ENCODE assay signal across 8 cellular contexts in the genomic region with DNA sequence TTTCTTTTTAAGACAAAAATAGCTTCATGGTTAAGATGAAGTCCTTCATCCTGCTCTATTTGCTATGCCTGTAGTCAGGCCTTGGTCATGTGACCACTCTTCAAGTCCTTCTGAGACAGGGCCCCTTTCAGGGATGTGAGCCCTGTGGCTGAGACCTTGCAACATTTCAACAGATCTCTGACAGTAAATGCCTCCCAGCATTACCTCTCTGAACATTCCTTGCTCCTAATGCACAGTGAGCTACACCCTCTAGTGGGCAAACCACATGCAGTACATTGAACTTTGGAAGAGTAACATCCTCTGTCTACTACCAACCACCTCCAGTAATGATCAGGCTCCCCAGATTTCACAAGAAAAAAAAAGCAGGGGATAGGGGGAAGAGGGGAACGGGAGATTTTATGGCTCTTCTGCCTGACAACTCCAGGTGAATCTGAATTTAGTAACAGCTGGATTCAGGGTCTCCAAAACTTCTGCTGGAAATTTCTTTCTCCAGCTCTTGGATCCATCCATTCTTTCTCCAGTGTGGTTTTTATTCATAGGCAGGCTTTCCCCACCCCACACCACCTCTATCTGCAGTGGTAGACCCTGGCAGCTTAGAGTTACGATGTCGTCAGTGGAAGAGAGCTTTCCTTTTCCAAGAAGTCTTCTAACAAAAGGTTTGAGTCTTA. TPM values are rescaled to one million over a fixed set of nuclear protein-coding genes. Genes with fewer than 3 reads are reported as not detected.
A peak's percentile ranks its signal among the peaks of the same experiment; 100 is the strongest.
DNase-seq lines count a peak whose midpoint lies in the region; ATAC-seq and TF ChIP-seq lines count a peak whose summit lies in the region.

No MANE protein-coding gene starts in this region.

- POLR2A ChIA-PET in AG04450 (lab: Yijun Ruan, JAX), result no interaction called here
- POLR2A ChIA-PET in HEK293T (lab: Yijun Ruan, JAX), result no interaction called here
- POLR2A ChIA-PET in naive thymus-derived CD8-positive, alpha-beta T cell (lab: Charles Lee), result no interaction called here

- peaks cover 0 to 10% (median 2%) of the 10 kb centered on the region in 9 donors for H3K9me3 Mint-ChIP-seq in naive thymus-derived CD8-positive, alpha-beta T cell

- H3K4me3 Mint-ChIP-seq in naive thymus-derived CD8-positive, alpha-beta T cell, result no peak overlapping the region

- H3K36me3 Mint-ChIP-seq in naive thymus-derived CD8-positive, alpha-beta T cell, result peaks cover 18 to 19% (median 18%) of the 10 kb centered on the region in 3 donors

- no peak overlapping the region for H3K27ac ChIP-seq in AG04450 (ENCODE audit: low read depth, low read length)

- H3K36me3 ChIP-seq in MG63, result no peaks in the 10 kb centered on the region

- H3K27me3 ChIP-seq in AG04450 (ENCODE audit: control insufficient read depth, insufficient read depth, low read length), result no peaks in the 10 kb centered on the region
- no peaks in the 10 kb centered on the region for H3K27me3 ChIP-seq in MG63

- H3K4me3 ChIP-seq in AG04450 (ENCODE audit: low read depth, low read length), result no peak overlapping the region
- no peak overlapping the region for H3K4me3 ChIP-seq in GM12864 (ENCODE audit: low read depth, low read length)
- no peak overlapping the region for H3K4me3 ChIP-seq in MG63
- H3K4me3 ChIP-seq in epithelial cell of proximal tubule (ENCODE audit: low read depth, low read length), result no peak overlapping the region

- ATAC-seq in SK-N-SH treated with all-trans-retinoic acid at 6 μM for 48 hours (peak; percentile 99), HG02970 (IDR thresholded peaks at IDR 0.05; ENCODE audit: low FRiP score, unreplicated experiment) (no peak)
- ATAC-seq in naive thymus-derived CD8-positive, alpha-beta T cell, result peak; percentile 44 to 61

- H3K9me3 ChIP-seq in AG04450 (ENCODE audit: control insufficient read depth, insufficient read depth, low read length) (no peaks in the 10 kb centered on the region), MG63 (no peaks in the 10 kb centered on the region)

- H3K27me3 Mint-ChIP-seq in naive thymus-derived CD8-positive, alpha-beta T cell, result no peaks in the 10 kb centered on the region

- TF ChIP-seq CTCF in AG04450 (IDR thresholded peaks at IDR 0.05; ENCODE audit: low read depth, low read length) (peak; percentile 89), GM12864 (IDR thresholded peaks at IDR 0.05; ENCODE audit: low read depth, low read length, missing control alignments) (peak; percentile 77), epithelial cell of proximal tubule (conservative IDR thresholded peaks at IDR 0.05; ENCODE audit: low read depth, low read length) (peak; percentile 96)

- peaks cover 0 to 8% (median 7%) of the 10 kb centered on the region in 4 donors for H3K4me1 Mint-ChIP-seq in naive thymus-derived CD8-positive, alpha-beta T cell

- DNase-seq in AG04450 (ENCODE audit: low read depth, low spot score) (no peak), GM12864 (ENCODE audit: low read depth) (no peak), HEK293T (ENCODE audit: extremely low spot score) (peak; percentile 56), MG63 (peak; percentile 29), epithelial cell of proximal tubule (ENCODE audit: low read depth) (peak; percentile 35)
- DNase-seq in naive thymus-derived CD8-positive, alpha-beta T cell, result peak in 4 of 10 donors; percentile 7 to 36 (median 22)

- CTCF ChIA-PET in AG04450 (lab: Charles Lee) (interaction anchor here (0.6 to 3.8 kb wide), 42 partner anchors 8 to 701 kb away, joined by 3 to 48 read pairs (median 4); a partner anchor contains a TSS), HEK293T (lab: Yijun Ruan, JAX) (interaction anchor here (0.7 to 2.7 kb wide), 9 partner anchors 12 to 797 kb away, joined by 3 to 22 read pairs (median 3); no protein-coding TSS in a partner anchor)

- H3K27ac Mint-ChIP-seq in naive thymus-derived CD8-positive, alpha-beta T cell, result peak overlapping the region in 1 of 10 donors; percentile 9

TF ChIP-seq in HEK293T, 16 proteins besides CTCF, POLR2A, EP300 and RAD21:
- TF ChIP-seq ARNT (IDR thresholded peaks at IDR 0.05) (no peak), BHLHE40 (IDR thresholded peaks at IDR 0.05; ENCODE audit: borderline replicate concordance) (no peak), ELF4 (IDR thresholded peaks at IDR 0.05) (no peak), TARDBP (IDR thresholded peaks at IDR 0.05) (no peak), NFRKB (IDR thresholded peaks at IDR 0.05) (no peak), SUZ12 (IDR thresholded peaks at IDR 0.05) (no peak), HDGF (IDR thresholded peaks at IDR 0.05; ENCODE audit: borderline replicate concordance) (no peak)
- TF ChIP-seq, protein P1, sequence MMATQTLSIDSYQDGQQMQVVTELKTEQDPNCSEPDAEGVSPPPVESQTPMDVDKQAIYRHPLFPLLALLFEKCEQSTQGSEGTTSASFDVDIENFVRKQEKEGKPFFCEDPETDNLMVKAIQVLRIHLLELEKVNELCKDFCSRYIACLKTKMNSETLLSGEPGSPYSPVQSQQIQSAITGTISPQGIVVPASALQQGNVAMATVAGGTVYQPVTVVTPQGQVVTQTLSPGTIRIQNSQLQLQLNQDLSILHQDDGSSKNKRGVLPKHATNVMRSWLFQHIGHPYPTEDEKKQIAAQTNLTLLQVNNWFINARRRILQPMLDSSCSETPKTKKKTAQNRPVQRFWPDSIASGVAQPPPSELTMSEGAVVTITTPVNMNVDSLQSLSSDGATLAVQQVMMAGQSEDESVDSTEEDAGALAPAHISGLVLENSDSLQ (IDR thresholded peaks at IDR 0.05), result no peak

TF ChIP-seq in SK-N-SH treated with all-trans-retinoic acid at 6 μM for 48 hours, 23 proteins besides CTCF, POLR2A, EP300 and RAD21 (continues in another document):
- no peak for TF ChIP-seq GLIS3 (CRISPR knock-in tag; IDR thresholded peaks at IDR 0.05)
- TF ChIP-seq PPARA (CRISPR knock-in tag; IDR thresholded peaks at IDR 0.05; ENCODE audit: borderline replicate concordance), result no peak
- TF ChIP-seq RARB (CRISPR knock-in tag; IDR thresholded peaks at IDR 0.05), result no peak
- no peak for TF ChIP-seq ZC3H10 (CRISPR knock-in tag; IDR thresholded peaks at IDR 0.05)
- TF ChIP-seq, protein P2, sequence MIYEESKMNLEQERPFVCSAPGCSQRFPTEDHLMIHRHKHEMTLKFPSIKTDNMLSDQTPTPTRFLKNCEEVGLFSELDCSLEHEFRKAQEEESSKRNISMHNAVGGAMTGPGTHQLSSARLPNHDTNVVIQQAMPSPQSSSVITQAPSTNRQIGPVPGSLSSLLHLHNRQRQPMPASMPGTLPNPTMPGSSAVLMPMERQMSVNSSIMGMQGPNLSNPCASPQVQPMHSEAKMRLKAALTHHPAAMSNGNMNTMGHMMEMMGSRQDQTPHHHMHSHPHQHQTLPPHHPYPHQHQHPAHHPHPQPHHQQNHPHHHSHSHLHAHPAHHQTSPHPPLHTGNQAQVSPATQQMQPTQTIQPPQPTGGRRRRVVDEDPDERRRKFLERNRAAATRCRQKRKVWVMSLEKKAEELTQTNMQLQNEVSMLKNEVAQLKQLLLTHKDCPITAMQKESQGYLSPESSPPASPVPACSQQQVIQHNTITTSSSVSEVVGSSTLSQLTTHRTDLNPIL (CRISPR knock-in tag; IDR thresholded peaks at IDR 0.05; ENCODE audit: low read depth), result no peak
- no peak for TF ChIP-seq CSDC2 (CRISPR knock-in tag; IDR thresholded peaks at IDR 0.05)
- no peak for TF ChIP-seq ARNTL (CRISPR knock-in tag; IDR thresholded peaks at IDR 0.05; ENCODE audit: borderline replicate concordance, low read depth)
- no peak for TF ChIP-seq ZNF70 (CRISPR knock-in tag; IDR thresholded peaks at IDR 0.05)
- no peak for TF ChIP-seq OSR1 (CRISPR knock-in tag; IDR thresholded peaks at IDR 0.05)
- no peak for TF ChIP-seq ESRRG (CRISPR knock-in tag; IDR thresholded peaks at IDR 0.05)
- TF ChIP-seq, protein P3, sequence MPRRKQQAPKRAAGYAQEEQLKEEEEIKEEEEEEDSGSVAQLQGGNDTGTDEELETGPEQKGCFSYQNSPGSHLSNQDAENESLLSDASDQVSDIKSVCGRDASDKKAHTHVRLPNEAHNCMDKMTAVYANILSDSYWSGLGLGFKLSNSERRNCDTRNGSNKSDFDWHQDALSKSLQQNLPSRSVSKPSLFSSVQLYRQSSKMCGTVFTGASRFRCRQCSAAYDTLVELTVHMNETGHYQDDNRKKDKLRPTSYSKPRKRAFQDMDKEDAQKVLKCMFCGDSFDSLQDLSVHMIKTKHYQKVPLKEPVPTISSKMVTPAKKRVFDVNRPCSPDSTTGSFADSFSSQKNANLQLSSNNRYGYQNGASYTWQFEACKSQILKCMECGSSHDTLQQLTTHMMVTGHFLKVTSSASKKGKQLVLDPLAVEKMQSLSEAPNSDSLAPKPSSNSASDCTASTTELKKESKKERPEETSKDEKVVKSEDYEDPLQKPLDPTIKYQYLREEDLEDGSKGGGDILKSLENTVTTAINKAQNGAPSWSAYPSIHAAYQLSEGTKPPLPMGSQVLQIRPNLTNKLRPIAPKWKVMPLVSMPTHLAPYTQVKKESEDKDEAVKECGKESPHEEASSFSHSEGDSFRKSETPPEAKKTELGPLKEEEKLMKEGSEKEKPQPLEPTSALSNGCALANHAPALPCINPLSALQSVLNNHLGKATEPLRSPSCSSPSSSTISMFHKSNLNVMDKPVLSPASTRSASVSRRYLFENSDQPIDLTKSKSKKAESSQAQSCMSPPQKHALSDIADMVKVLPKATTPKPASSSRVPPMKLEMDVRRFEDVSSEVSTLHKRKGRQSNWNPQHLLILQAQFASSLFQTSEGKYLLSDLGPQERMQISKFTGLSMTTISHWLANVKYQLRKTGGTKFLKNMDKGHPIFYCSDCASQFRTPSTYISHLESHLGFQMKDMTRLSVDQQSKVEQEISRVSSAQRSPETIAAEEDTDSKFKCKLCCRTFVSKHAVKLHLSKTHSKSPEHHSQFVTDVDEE (CRISPR knock-in tag; IDR thresholded peaks at IDR 0.05), result no peak
- TF ChIP-seq SNAI2 (CRISPR knock-in tag; IDR thresholded peaks at IDR 0.05), result no peak
- TF ChIP-seq ISL1 (CRISPR knock-in tag; IDR thresholded peaks at IDR 0.05), result no peak
- no peak for TF ChIP-seq TCF4 (CRISPR knock-in tag; IDR thresholded peaks at IDR 0.05; ENCODE audit: borderline replicate concordance)
- no peak for TF ChIP-seq ZFP30 (CRISPR knock-in tag; IDR thresholded peaks at IDR 0.05)

RNA-seq across cellular contexts. Expression of a gene that starts 8.9 kb away (rescaled TPM):
- polyA plus RNA-seq in AG04450 (2011; rRNA removed), result 40.9 and 42.5 TPM in 2 replicates
- 69.0 and 116 TPM in 2 replicates for polyA minus RNA-seq in AG04450 (2011; rRNA and poly(A)+ RNA removed)
- total RNA-seq in MG63 (2014; rRNA removed; shearing (Covaris generic); ENCODE audit: low replicate concordance), result 29.4 and 52.7 TPM in 2 replicates
- 26.1 and 29.2 TPM in 2 replicates for total RNA-seq in epithelial cell of proximal tubule
- total RNA-seq in naive thymus-derived CD8-positive, alpha-beta T cell, result 10 to 100 TPM; 96.7 to 97.0 TPM
- polyA plus RNA-seq in naive thymus-derived CD8-positive, alpha-beta T cell, result 10 to 100 TPM; 15.5 to 17.6 (median 16.0) TPM

RNA-seq across cellular contexts. Expression of a gene that starts 39.5 kb away (rescaled TPM):
- polyA plus RNA-seq in AG04450 (2011; rRNA removed), result not detected in 2 replicates
- not detected in 2 replicates for polyA minus RNA-seq in AG04450 (2011; rRNA and poly(A)+ RNA removed)
- total RNA-seq in MG63 (2014; rRNA removed; shearing (Covaris generic); ENCODE audit: low replicate concordance), result not detected in 2 replicates
- not detected in 2 replicates for total RNA-seq in epithelial cell of proximal tubule
- not detected for total RNA-seq in naive thymus-derived CD8-positive, alpha-beta T cell
- not detected for polyA plus RNA-seq in naive thymus-derived CD8-positive, alpha-beta T cell

Comparison
In these comparisons a context has a peak if more than half of its experiments do, and no peak if none do; other contexts are left out.
1. DNase-seq: peak in HEK293T (single experiment), MG63 (single experiment) and epithelial cell of proximal tubule (single experiment); none in AG04450 (single experiment) and GM12864 (single experiment).
2. Peak in every context shown above with its lines, with median percentiles within 50 percentile points of each other: CTCF ChIP-seq.